ENCODE assay signal across 27 cellular contexts in the genomic region with DNA sequence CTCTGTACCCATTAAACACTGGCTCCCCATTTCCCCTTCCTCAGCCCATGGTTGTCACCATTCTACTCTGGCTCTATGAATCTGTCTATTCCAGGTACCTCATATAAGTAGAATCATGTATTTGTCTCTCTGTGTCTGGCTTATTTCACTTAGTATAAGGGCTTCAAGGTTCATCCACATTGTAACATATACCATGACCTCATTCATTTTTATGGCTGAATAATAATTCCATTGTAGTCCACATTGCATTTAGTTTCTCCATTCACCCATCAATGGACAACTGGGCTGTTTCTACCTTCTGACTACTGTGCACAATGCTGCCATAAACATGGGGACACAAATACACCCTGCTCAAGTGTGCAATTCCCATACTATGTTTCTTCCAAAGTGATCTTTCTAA.
"Had no signal": no experiment of that assay in that cellular context is flagged by ENCODE, and none has a peak within 500 bp of the region (broad histone marks: within the 10 kb centered on the region; RNA-seq: fewer than 3 reads in every experiment).

No MANE protein-coding gene starts in this region.

- H3K27me3 ChIP-seq: pancreas, suprapubic skin, tibial artery, upper lobe of right lung had no signal

- H3K9me3 ChIP-seq: lower lobe of right lung, pancreas, prostate gland, suprapubic skin, thoracic aorta, tibial artery, upper lobe of right lung had no signal

- H3K4me3 ChIP-seq: lower lobe of right lung, pancreas, prostate gland, skin epidermis, suprapubic skin, thoracic aorta, tibial artery, upper lobe of right lung had no signal

- FAIRE-seq: keratinocyte, pancreas, urothelium cell line had no signal

- H3K36me3 ChIP-seq: lower lobe of right lung, pancreas, prostate gland, suprapubic skin, thoracic aorta, tibial artery, upper lobe of right lung had no signal

- H3K27me3 Mint-ChIP-seq: naive thymus-derived CD4-positive, alpha-beta T cell; natural killer cell treated with Interleukin-12 subunit alpha and Interleukin-12 subunit beta and Interleukin-15 and Interleukin-18, amount 100 ng/mL, for 72 hours; stimulated activated naive CD8-positive, alpha-beta T cell treated with anti-CD3 and anti-CD28 coated beads, Interleukin-15, Interleukin-2, amounts not matched to agents 100 ng/mL and 50 ng/mL, for 24 hours had no signal

- H3K27ac Mint-ChIP-seq: mesothelial cell of epicardium; naive thymus-derived CD4-positive, alpha-beta T cell had no signal

- H3K4me3 Mint-ChIP-seq: mesothelial cell of epicardium; naive thymus-derived CD4-positive, alpha-beta T cell; natural killer cell treated with Interleukin-12 subunit alpha and Interleukin-12 subunit beta and Interleukin-15 and Interleukin-18, amount 100 ng/mL, for 72 hours; neural crest cell; stimulated activated effector memory CD8-positive, alpha-beta T cell treated with anti-CD3 and anti-CD28 coated beads, Interleukin-12 subunit alpha, Interleukin-12 subunit beta, amount 100 ng/mL, for 72 hours; stimulated activated naive CD8-positive, alpha-beta T cell treated with anti-CD3 and anti-CD28 coated beads, Interleukin-15, Interleukin-2, amounts not matched to agents 100 ng/mL and 50 ng/mL, for 24 hours had no signal

- H3K27ac ChIP-seq: lower lobe of right lung, pancreas, prostate gland, skin epidermis, suprapubic skin, thoracic aorta, tibial artery, upper lobe of right lung had no signal

- DNase-seq: hippocampal formation; kidney glomerular epithelial cell; lower lobe of right lung; mammary epithelial cell; mesendoderm; naive thymus-derived CD4-positive, alpha-beta T cell; nucleus accumbens; pancreas; retina; right cardiac atrium; stimulated activated CD4-positive, alpha-beta T cell treated with anti-CD3 and anti-CD28 coated beads, Interleukin-4, amount 100 ng/mL, for 24 hours; stimulated activated naive CD4-positive, alpha-beta T cell; tibial artery; trophoblast cell; upper lobe of right lung had no signal

- H3K9me3 Mint-ChIP-seq: mesothelial cell of epicardium; natural killer cell treated with Interleukin-12 subunit alpha and Interleukin-12 subunit beta and Interleukin-15 and Interleukin-18, amount 100 ng/mL, for 72 hours; neural crest cell; stimulated activated effector memory CD8-positive, alpha-beta T cell treated with anti-CD3 and anti-CD28 coated beads, Interleukin-12 subunit alpha, Interleukin-12 subunit beta, amount 100 ng/mL, for 72 hours; stimulated activated naive CD8-positive, alpha-beta T cell treated with anti-CD3 and anti-CD28 coated beads, Interleukin-15, Interleukin-2, amounts not matched to agents 100 ng/mL and 50 ng/mL, for 24 hours had no signal

- ATAC-seq: lower lobe of right lung; naive thymus-derived CD4-positive, alpha-beta T cell; natural killer cell treated with Interleukin-12 subunit alpha and Interleukin-12 subunit beta and Interleukin-15 and Interleukin-18, amount 100 ng/mL, for 72 hours; pancreas; right cardiac atrium; sciatic nerve; stimulated activated effector memory CD8-positive, alpha-beta T cell treated with anti-CD3 and anti-CD28 coated beads, Interleukin-12 subunit alpha, Interleukin-12 subunit beta, amount 100 ng/mL, for 72 hours; upper lobe of right lung had no signal

- H3K36me3 Mint-ChIP-seq: mesothelial cell of epicardium; naive thymus-derived CD4-positive, alpha-beta T cell; natural killer cell treated with Interleukin-12 subunit alpha and Interleukin-12 subunit beta and Interleukin-15 and Interleukin-18, amount 100 ng/mL, for 72 hours; stimulated activated effector memory CD8-positive, alpha-beta T cell treated with anti-CD3 and anti-CD28 coated beads, Interleukin-12 subunit alpha, Interleukin-12 subunit beta, amount 100 ng/mL, for 72 hours had no signal
